Comparison of ENCODE assay signal across 12 cellular contexts in genomic region chr5:154092356-154092755, GRCh38. TPM values are rescaled to one million over a fixed set of nuclear protein-coding genes. Genes with fewer than 3 reads are reported as not detected.
A peak's percentile ranks its signal among the peaks of the same experiment; 100 is the strongest.
DNase-seq lines count a peak whose midpoint lies in the region; ATAC-seq and TF ChIP-seq lines count a peak whose summit lies in the region.
"Had no signal": no experiment of that assay in that cellular context is flagged by ENCODE, and none has a peak within 500 bp of the region (broad histone marks: within the 10 kb centered on the region; RNA-seq: fewer than 3 reads in every experiment).

No MANE protein-coding gene starts in this region.

- no peaks in the 10 kb centered on the region for H3K79me2 ChIP-seq in SK-N-SH (ENCODE audit: insufficient read depth)

- TF ChIP-seq CTCF in SK-N-SH (IDR thresholded peaks at IDR 0.05) = no peak
- TF ChIP-seq CTCF in fibroblast of villous mesenchyme (IDR thresholded peaks at IDR 0.05; ENCODE audit: insufficient read depth, low read depth, low read length) = no peak

- no peak overlapping the region; a peak in 1 of 4 replicates for H3K27ac ChIP-seq in SK-N-SH (ENCODE audit: low read depth in 2 of 2, low read length in 1 of 2)
- H3K27ac ChIP-seq: pancreas had no signal

- TF ChIP-seq RAD21 in SK-N-SH (IDR thresholded peaks at IDR 0.05; ENCODE audit: low read length) = no peak

- H3K4me3 ChIP-seq in SK-N-SH (ENCODE audit: low read depth in 2 of 2, low read length in 1 of 2) (no peak overlapping the region), NT2/D1 (ENCODE audit: insufficient read length, low read depth) (no peak overlapping the region), fibroblast of villous mesenchyme (ENCODE audit: low read depth, low read length) (no peak overlapping the region)
- H3K4me3 ChIP-seq: pancreas had no signal

- CTCF ChIA-PET in SK-N-SH (lab: Yijun Ruan, JAX) = interaction anchor here (2.1 kb wide), 1 partner anchor 20 kb away, joined by 6 read pairs; no protein-coding TSS in a partner anchor

- no peak overlapping the region for H3K4me2 ChIP-seq in SK-N-SH

- H3K9me2 ChIP-seq in SK-N-SH = no peaks in the 10 kb centered on the region

- H3K4me1 ChIP-seq in SK-N-SH (ENCODE audit: control insufficient read depth in 1 of 2, insufficient read depth in 2 of 2, low read depth in 1 of 2, low read length in 1 of 2) (peaks cover 0 to 12% of the 10 kb centered on the region in 2 experiments; a peak in 1 of 4 replicates), NT2/D1 (ENCODE audit: insufficient read depth, insufficient read length) (peaks cover 2% of the 10 kb centered on the region)
- H3K4me1 ChIP-seq: pancreas had no signal

- no peak overlapping the region for H2AFZ ChIP-seq in SK-N-SH (ENCODE audit: low read depth)

- H4K20me1 ChIP-seq in SK-N-SH (ENCODE audit: insufficient read depth) = no peaks in the 10 kb centered on the region

- H3K9me3 ChIP-seq in SK-N-SH = no peaks in the 10 kb centered on the region
- no peaks in the 10 kb centered on the region for H3K9me3 ChIP-seq in NT2/D1 (ENCODE audit: insufficient read depth, low read length)
- H3K9me3 ChIP-seq: pancreas had no signal

- H3K36me3 ChIP-seq in SK-N-SH (replicated peaks in 1 of 2; ENCODE audit: control insufficient read depth in 1 of 2, insufficient read depth in 2 of 2, low read length in 1 of 2) (no peaks in the 10 kb centered on the region), NT2/D1 (ENCODE audit: insufficient read depth, insufficient read length, low read length) (no peaks in the 10 kb centered on the region)
- H3K36me3 ChIP-seq: pancreas had no signal

- WGBS in SK-N-SH (ENCODE audit: low lambda C conversion rate) = 61% methylated on average over 3 of the region's 3 CpGs

- POLR2A ChIA-PET in SK-N-SH (lab: Yijun Ruan, JAX) = no interaction called here

- H3K27me3 ChIP-seq in SK-N-SH (ENCODE audit: insufficient read depth) (no peaks in the 10 kb centered on the region), NT2/D1 (ENCODE audit: insufficient read depth, insufficient read length) (no peaks in the 10 kb centered on the region)
- H3K27me3 ChIP-seq: pancreas had no signal

- no peak for TF ChIP-seq EP300 in SK-N-SH (IDR thresholded peaks at IDR 0.05; ENCODE audit: borderline replicate concordance in 1 of 2, low read depth in 1 of 2, low read length in 1 of 2)

- H3K9ac ChIP-seq in SK-N-SH (no peak overlapping the region), NT2/D1 (ENCODE audit: insufficient read length, low read depth) (no peak overlapping the region)

- no peak for DNase-seq in SK-N-SH
- DNase-seq in NT2/D1 (ENCODE audit: low read depth, low spot score) = peak; percentile 44
- peak; percentile 48 for DNase-seq in fibroblast of villous mesenchyme (ENCODE audit: low read depth)
- peak; percentile 23 for DNase-seq in smooth muscle cell of the brain vasculature (ENCODE audit: low read depth, low spot score)
- no peak for DNase-seq in NCI-H1436 (lab: John Stamatoyannopoulos, UW)
- DNase-seq in nucleus accumbens (lab: John Stamatoyannopoulos, UW) = no peak
- no peak for DNase-seq in NCI-H524 (lab: John Stamatoyannopoulos, UW)
- DNase-seq: activated CD4-positive, alpha-beta T cell treated with anti-CD3 and anti-CD28 coated beads for 36 hours; activated naive CD8-positive, alpha-beta T cell treated with anti-CD3 and anti-CD28 coated beads, Interleukin-2, amount 10 ng/mL, durations not matched to agents 7 days and 5 days; DMS153; pancreas had no signal

- no peaks in the 10 kb centered on the region for H3F3A ChIP-seq in SK-N-SH (replicated peaks; ENCODE audit: insufficient read depth)

- peak; percentile 82 for ATAC-seq in SK-N-SH treated with all-trans-retinoic acid at 6 μM for 48 hours
- ATAC-seq: activated CD4-positive, alpha-beta T cell treated with anti-CD3 and anti-CD28 coated beads for 36 hours; pancreas had no signal

TF ChIP-seq in SK-N-SH treated with all-trans-retinoic acid at 6 μM for 48 hours, 23 proteins besides CTCF, POLR2A, EP300 and RAD21:
- TF ChIP-seq ESRRG (CRISPR knock-in tag; IDR thresholded peaks at IDR 0.05) = no peak
- TF ChIP-seq CREB5 (CRISPR knock-in tag; IDR thresholded peaks at IDR 0.05; ENCODE audit: low read depth) = no peak
- no peak for TF ChIP-seq CSRNP3 (CRISPR knock-in tag; IDR thresholded peaks at IDR 0.05)
- no peak for TF ChIP-seq PPARA (CRISPR knock-in tag; IDR thresholded peaks at IDR 0.05; ENCODE audit: borderline replicate concordance)
- TF ChIP-seq OSR1 (CRISPR knock-in tag; IDR thresholded peaks at IDR 0.05) = no peak
- no peak for TF ChIP-seq BACH2 (CRISPR knock-in tag; IDR thresholded peaks at IDR 0.05; ENCODE audit: borderline replicate concordance)
- no peak for TF ChIP-seq ISL1 (CRISPR knock-in tag; IDR thresholded peaks at IDR 0.05)

TF ChIP-seq in SK-N-SH, 30 proteins besides CTCF, POLR2A, EP300 and RAD21:
- TF ChIP-seq FOXJ3 (CRISPR knock-in tag; IDR thresholded peaks at IDR 0.05) (no peak), RFX5 (IDR thresholded peaks at IDR 0.05; ENCODE audit: low read length) (no peak), TCF12 (IDR thresholded peaks at IDR 0.05) (no peak)

RNA-seq across cellular contexts. Expression of gene MFAP3, which starts 53.6 kb away (rescaled TPM):
- 16.0 and 23.3 TPM in 2 replicates for polyA plus RNA-seq in SK-N-SH (2012; rRNA removed)
- polyA plus RNA-seq in SK-N-SH (2012; cell fraction: cytosol; rRNA removed) = 22.7 and 25.0 TPM in 2 replicates
- polyA plus RNA-seq in SK-N-SH (2012; cell fraction: nucleus; rRNA removed) = 5.3 and 14.4 TPM in 2 replicates
- 66.0 and 113 TPM in 2 replicates for total RNA-seq in fibroblast of villous mesenchyme

RNA-seq across cellular contexts. Expression of gene FAM114A2, which starts 53.6 kb away (rescaled TPM):
- polyA plus RNA-seq in SK-N-SH (2012; rRNA removed) = 9.0 and 11.9 TPM in 2 replicates
- 12.0 and 12.6 TPM in 2 replicates for polyA plus RNA-seq in SK-N-SH (2012; cell fraction: cytosol; rRNA removed)
- polyA plus RNA-seq in SK-N-SH (2012; cell fraction: nucleus; rRNA removed) = 6.8 and 12.7 TPM in 2 replicates
- total RNA-seq in fibroblast of villous mesenchyme = 29.6 and 42.3 TPM in 2 replicates

Comparison
In these comparisons a context has a peak if more than half of its experiments do, and no peak if none do; other contexts are left out.
1. DNase-seq: peak in NT2/D1 (single experiment), fibroblast of villous mesenchyme (single experiment) and smooth muscle cell of the brain vasculature (single experiment); none in SK-N-SH (single experiment), NCI-H1436 (single experiment), nucleus accumbens (0 of 56) and NCI-H524 (0 of 2).